ENCODE assay signal across 31 cellular contexts in the genomic region with DNA sequence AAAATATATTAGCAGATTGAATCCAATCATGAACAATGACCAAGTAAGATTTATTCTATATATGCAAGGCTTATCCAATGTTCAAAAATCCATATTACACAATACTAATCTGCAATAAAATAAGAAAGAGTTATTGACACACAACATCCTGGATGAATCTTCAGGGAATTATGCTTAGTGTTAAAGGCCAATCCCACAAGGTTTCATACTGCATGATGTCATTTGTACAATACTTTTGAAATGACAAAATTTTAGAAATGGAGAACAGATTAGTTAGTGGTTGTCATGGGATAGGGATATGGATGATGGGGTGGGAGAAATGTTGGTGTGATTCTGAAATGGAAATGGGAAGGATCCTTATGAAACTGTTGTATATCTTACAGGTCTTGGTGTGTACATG.
"Had no signal": no experiment of that assay in that cellular context is flagged by ENCODE, and none has a peak within 500 bp of the region (broad histone marks: within the 10 kb centered on the region; RNA-seq: fewer than 3 reads in every experiment).

No MANE protein-coding gene starts in this region.

- DNase-seq: activated CD4-positive, alpha-beta T cell treated with anti-CD3 and anti-CD28 coated beads for 36 hours; activated CD4-positive, CD25-positive, alpha-beta regulatory T cell; activated CD8-positive, alpha-beta memory T cell treated with anti-CD3 and anti-CD28 coated beads, Interleukin-2, amount 10 ng/mL, durations not matched to agents 7 days and 5 days; activated CD8-positive, alpha-beta T cell treated with anti-CD3 and anti-CD28 coated beads, Interleukin-2, amount 10 ng/mL, durations not matched to agents 7 days and 5 days; activated naive CD4-positive, alpha-beta T cell; activated T-cell treated with anti-CD3 and anti-CD28 coated beads, Interleukin-2, amount 50 U/mL, for 48 hours; colonic mucosa; dorsolateral prefrontal cortex; effector memory CD4-positive, alpha-beta T cell; erythroblast; foreskin melanocyte; heart right ventricle; left ventricle myocardium inferior; mucosa of descending colon; stimulated activated CD4-positive, alpha-beta T cell treated with anti-CD3 and anti-CD28 coated beads, Interleukin-4, amount 100 ng/mL, for 4 hours; stimulated activated CD8-positive, alpha-beta memory T cell treated with anti-CD3 and anti-CD28 coated beads, Interleukin-4, amount 100 ng/mL, for 48 hours; stimulated activated naive B cell treated with anti-CD40 and anti-IgM and Interleukin-4, amounts not matched to agents 10 μg/mL and 1 μg/mL and 100 μg/mL, for 72 hours; stomach; T-helper 1 cell; tibial artery had no signal

- H3K27me3 Mint-ChIP-seq: activated CD4-positive, alpha-beta T cell treated with anti-CD3 and anti-CD28 coated beads for 36 hours; activated CD8-positive, alpha-beta memory T cell treated with anti-CD3 and anti-CD28 coated beads, Interleukin-2, amount 10 ng/mL, durations not matched to agents 7 days and 5 days; stimulated activated naive B cell treated with anti-CD40 and anti-IgM and Interleukin-4, amounts not matched to agents 10 μg/mL and 1 μg/mL and 100 μg/mL, for 72 hours had no signal

- H3K27ac ChIP-seq: breast epithelium, colonic mucosa, dorsolateral prefrontal cortex, heart right ventricle, left ventricle myocardium inferior, right atrium auricular region, skin epidermis, stomach, suprapubic skin, tibial artery had no signal

- H3K4me1 Mint-ChIP-seq: activated CD4-positive, alpha-beta T cell treated with anti-CD3 and anti-CD28 coated beads for 36 hours; activated CD8-positive, alpha-beta memory T cell treated with anti-CD3 and anti-CD28 coated beads, Interleukin-2, amount 10 ng/mL, durations not matched to agents 7 days and 5 days; central memory CD8-positive, alpha-beta T cell; stimulated activated naive B cell treated with anti-CD40 and anti-IgM and Interleukin-4, amounts not matched to agents 10 μg/mL and 1 μg/mL and 100 μg/mL, for 72 hours had no signal

- H3K4me3 Mint-ChIP-seq: activated CD4-positive, alpha-beta T cell treated with anti-CD3 and anti-CD28 coated beads for 36 hours; activated CD8-positive, alpha-beta memory T cell treated with anti-CD3 and anti-CD28 coated beads, Interleukin-2, amount 10 ng/mL, durations not matched to agents 7 days and 5 days; activated CD8-positive, alpha-beta T cell treated with anti-CD3 and anti-CD28 coated beads, Interleukin-2, amount 10 ng/mL, durations not matched to agents 7 days and 5 days; central memory CD8-positive, alpha-beta T cell; natural killer cell treated with Interleukin-12 subunit alpha and Interleukin-12 subunit beta and Interleukin-15 and Interleukin-18, amount 100 ng/mL, for 72 hours; stimulated activated naive B cell treated with anti-CD40 and anti-IgM and Interleukin-4, amounts not matched to agents 10 μg/mL and 1 μg/mL and 100 μg/mL, for 72 hours; T-helper 2 cell treated with Interferon-gamma antibody and Interleukin-4, amounts not matched to agents 5 μg/mL and 100 μg/mL, for 36 hours had no signal

- H3K36me3 ChIP-seq: breast epithelium, colonic mucosa, heart right ventricle, left ventricle myocardium inferior, right atrium auricular region, stomach, suprapubic skin, tibial artery had no signal

- H3K4me1 ChIP-seq: breast epithelium, colonic mucosa, heart right ventricle, left ventricle myocardium inferior, right atrium auricular region, suprapubic skin, tibial artery had no signal

- H3K9me3 ChIP-seq: colonic mucosa had no signal

- FAIRE-seq: islet of Langerhans had no signal

- H3K4me3 ChIP-seq: breast epithelium, colonic mucosa, dorsolateral prefrontal cortex, heart right ventricle, left ventricle myocardium inferior, lung, mucosa of descending colon, right atrium auricular region, skin epidermis, stomach, suprapubic skin, tibial artery had no signal

- ATAC-seq: activated CD4-positive, alpha-beta T cell treated with anti-CD3 and anti-CD28 coated beads for 36 hours; activated CD8-positive, alpha-beta memory T cell treated with anti-CD3 and anti-CD28 coated beads, Interleukin-2, amount 10 ng/mL, durations not matched to agents 7 days and 5 days; activated CD8-positive, alpha-beta T cell treated with anti-CD3 and anti-CD28 coated beads, Interleukin-2, amount 10 ng/mL, durations not matched to agents 7 days and 5 days; activated naive CD4-positive, alpha-beta T cell treated with anti-CD3 and anti-CD28 coated beads, Interleukin-2, amount 50 U/mL, for 72 hours; heart right ventricle; mucosa of descending colon; natural killer cell treated with Interleukin-12 subunit alpha and Interleukin-12 subunit beta and Interleukin-15 and Interleukin-18, amount 100 ng/mL, for 72 hours; stimulated activated naive B cell treated with anti-CD40 and anti-IgM and Interleukin-4, amounts not matched to agents 10 μg/mL and 1 μg/mL and 100 μg/mL, for 72 hours had no signal

- H3K27ac Mint-ChIP-seq: activated CD4-positive, alpha-beta T cell treated with anti-CD3 and anti-CD28 coated beads for 36 hours; activated CD8-positive, alpha-beta memory T cell treated with anti-CD3 and anti-CD28 coated beads, Interleukin-2, amount 10 ng/mL, durations not matched to agents 7 days and 5 days; activated CD8-positive, alpha-beta T cell treated with anti-CD3 and anti-CD28 coated beads, Interleukin-2, amount 10 ng/mL, durations not matched to agents 7 days and 5 days; activated naive CD4-positive, alpha-beta T cell treated with anti-CD3 and anti-CD28 coated beads, Interleukin-2, amount 50 U/mL, for 72 hours; activated T-helper 2 cell treated with anti-CD3 and anti-CD28 coated beads, Interferon-gamma antibody, Interleukin-2, Interleukin-4, amounts not matched to agents 10 μg/mL and 5 μg/mL and 100 μg/mL, durations not matched to agents 14 hours and 24 hours and 36 hours; natural killer cell treated with Interleukin-12 subunit alpha and Interleukin-12 subunit beta and Interleukin-15 and Interleukin-18, amount 100 ng/mL, for 72 hours; stimulated activated naive B cell treated with anti-CD40 and anti-IgM and Interleukin-4, amounts not matched to agents 10 μg/mL and 1 μg/mL and 100 μg/mL, for 72 hours; T-helper 2 cell treated with Interferon-gamma antibody and Interleukin-4, amounts not matched to agents 5 μg/mL and 100 μg/mL, for 36 hours had no signal

- H3K27me3 ChIP-seq: breast epithelium, colonic mucosa, heart right ventricle, right atrium auricular region, stomach, suprapubic skin, tibial artery had no signal

- H3K36me3 Mint-ChIP-seq: activated CD8-positive, alpha-beta memory T cell treated with anti-CD3 and anti-CD28 coated beads, Interleukin-2, amount 10 ng/mL, durations not matched to agents 7 days and 5 days; stimulated activated naive B cell treated with anti-CD40 and anti-IgM and Interleukin-4, amounts not matched to agents 10 μg/mL and 1 μg/mL and 100 μg/mL, for 72 hours had no signal
